8 cellular contexts compared by ENCODE assay signal in the genomic region with DNA sequence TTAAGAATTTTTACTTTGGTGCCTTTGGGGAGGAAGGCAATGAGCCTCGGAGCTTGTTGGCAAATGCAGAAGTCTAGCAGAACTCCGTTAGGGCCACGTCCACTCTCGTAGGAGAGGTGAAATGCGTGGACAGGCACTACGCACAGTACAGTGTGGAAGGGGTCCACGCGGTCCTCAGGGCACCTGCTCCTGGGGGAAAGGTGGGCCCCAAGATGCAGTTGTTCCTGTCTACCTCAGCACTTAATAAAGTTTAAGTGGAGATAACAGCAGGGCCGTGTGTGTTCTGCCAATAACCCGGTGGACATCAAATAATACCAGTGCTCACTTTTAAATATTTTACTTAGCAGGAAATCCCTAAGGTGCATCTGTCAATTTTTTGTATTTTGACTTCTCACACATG. TPM values are rescaled to one million over a fixed set of nuclear protein-coding genes. Genes with fewer than 3 reads are reported as not detected.
DNase-seq lines count a peak whose midpoint lies in the region; ATAC-seq lines count a peak whose summit lies in the region.

No MANE protein-coding gene starts in this region.

- H3K9me3 ChIP-seq in iPS-18c (ENCODE audit: control insufficient read depth, insufficient read depth, low read length), result no peaks in the 10 kb centered on the region
- H3K9me3 ChIP-seq in stomach smooth muscle (ENCODE audit: control insufficient read depth in 2 of 2, low read length in 2 of 2), result no peaks in the 10 kb centered on the region

- peaks cover 8% of the 10 kb centered on the region for H3K36me3 Mint-ChIP-seq in activated CD4-positive, alpha-beta T cell treated with anti-CD3 and anti-CD28 coated beads, Interleukin-2, amount 10 ng/mL, durations not matched to agents 24 days and 14 days (ENCODE audit: low read depth)
- peaks cover 14% of the 10 kb centered on the region for H3K36me3 Mint-ChIP-seq in activated T-helper 17 cell treated with anti-CD3 and anti-CD28 coated beads, Interleukin-2, amount 50 U/mL, for 72 hours (ENCODE audit: low read depth)

- H3K4me1 Mint-ChIP-seq in activated CD4-positive, alpha-beta T cell treated with anti-CD3 and anti-CD28 coated beads, Interleukin-2, amount 10 ng/mL, durations not matched to agents 24 days and 14 days, result peaks cover 27% of the 10 kb centered on the region
- peaks cover 22% of the 10 kb centered on the region for H3K4me1 Mint-ChIP-seq in activated T-helper 17 cell treated with anti-CD3 and anti-CD28 coated beads, Interleukin-2, amount 50 U/mL, for 72 hours

- peak overlapping the region; percentile 60 to 64 for H3K9ac ChIP-seq in stomach smooth muscle (ENCODE audit: low read length in 2 of 2)

- peaks cover 28% of the 10 kb centered on the region for H3K4me1 ChIP-seq in stomach smooth muscle (ENCODE audit: control insufficient read depth, insufficient read depth, low read length)

- H3K9me3 Mint-ChIP-seq in activated CD4-positive, alpha-beta T cell treated with anti-CD3 and anti-CD28 coated beads, Interleukin-2, amount 10 ng/mL, durations not matched to agents 24 days and 14 days, result no peaks in the 10 kb centered on the region
- no peaks in the 10 kb centered on the region for H3K9me3 Mint-ChIP-seq in activated T-helper 17 cell treated with anti-CD3 and anti-CD28 coated beads, Interleukin-2, amount 50 U/mL, for 72 hours

- H3K4me3 Mint-ChIP-seq in activated CD4-positive, alpha-beta T cell treated with anti-CD3 and anti-CD28 coated beads, Interleukin-2, amount 10 ng/mL, durations not matched to agents 24 days and 14 days, result peak overlapping the region; percentile 84
- peak overlapping the region; percentile 78 for H3K4me3 Mint-ChIP-seq in activated T-helper 17 cell treated with anti-CD3 and anti-CD28 coated beads, Interleukin-2, amount 50 U/mL, for 72 hours

- no peak overlapping the region for H3K27ac ChIP-seq in stomach smooth muscle (ENCODE audit: low read length)

- H3K27ac Mint-ChIP-seq in activated CD4-positive, alpha-beta T cell treated with anti-CD3 and anti-CD28 coated beads, Interleukin-2, amount 10 ng/mL, durations not matched to agents 24 days and 14 days, result peak overlapping the region; percentile 34
- H3K27ac Mint-ChIP-seq in activated T-helper 17 cell treated with anti-CD3 and anti-CD28 coated beads, Interleukin-2, amount 50 U/mL, for 72 hours, result peak overlapping the region; percentile 67

- DNase-seq in activated CD4-positive, alpha-beta T cell treated with anti-CD3 and anti-CD28 coated beads, Interleukin-2, amount 10 ng/mL, durations not matched to agents 24 days and 14 days, result no peak
- DNase-seq in activated CD4-positive, alpha-beta T cell treated with anti-CD3 and anti-CD28 coated beads for 48 hours, result no peak
- no peak for DNase-seq in ecto neural progenitor cell (ENCODE audit: low spot score)
- no peak for DNase-seq in NCI-H446 (lab: John Stamatoyannopoulos, UW)

- no peak for ATAC-seq in activated T-helper 17 cell treated with anti-CD3 and anti-CD28 coated beads, Interleukin-2, amount 50 U/mL, for 72 hours (replicated peaks)
- ATAC-seq in HG03442 (IDR thresholded peaks at IDR 0.05; ENCODE audit: unreplicated experiment), result no peak

- intact Hi-C loops in activated CD4-positive, alpha-beta T cell treated with anti-CD3 and anti-CD28 coated beads, Interleukin-2, amount 10 ng/mL, durations not matched to agents 24 days and 14 days (cut with micrococcal nuclease), result no loop called here

- H3K27me3 ChIP-seq in stomach smooth muscle (ENCODE audit: control insufficient read depth in 1 of 2, insufficient read depth in 2 of 2, low read length in 2 of 2), result no peaks in the 10 kb centered on the region

- peak overlapping the region; percentile 85 for H3K4me3 ChIP-seq in iPS-18c (ENCODE audit: insufficient read depth, low read depth, low read length)
- H3K4me3 ChIP-seq in stomach smooth muscle (ENCODE audit: low read length in 2 of 2), result peak overlapping the region; percentile 3 to 84

- peaks cover 13% of the 10 kb centered on the region for H3K27me3 Mint-ChIP-seq in activated CD4-positive, alpha-beta T cell treated with anti-CD3 and anti-CD28 coated beads, Interleukin-2, amount 10 ng/mL, durations not matched to agents 24 days and 14 days
- no peaks in the 10 kb centered on the region for H3K27me3 Mint-ChIP-seq in activated T-helper 17 cell treated with anti-CD3 and anti-CD28 coated beads, Interleukin-2, amount 50 U/mL, for 72 hours

- H3K36me3 ChIP-seq in stomach smooth muscle (ENCODE audit: control insufficient read depth in 2 of 2, insufficient read depth in 2 of 2, low read length in 2 of 2), result peaks cover 0 to 3% of the 10 kb centered on the region in 2 donors

RNA-seq across cellular contexts. Expression of a gene that starts 1.8 kb away (rescaled TPM):
- total RNA-seq in activated CD4-positive, alpha-beta T cell treated with anti-CD3 and anti-CD28 coated beads, Interleukin-2, amount 10 ng/mL, durations not matched to agents 24 days and 14 days, result 40.2 and 40.5 TPM in 2 replicates
- total RNA-seq in activated T-helper 17 cell treated with anti-CD3 and anti-CD28 coated beads, Interleukin-2, amount 50 U/mL, for 72 hours, result 10 to 100 TPM; 26.9 to 28.3 TPM

RNA-seq across cellular contexts. Expression of a gene that starts 25.6 kb away (rescaled TPM):
- total RNA-seq in activated CD4-positive, alpha-beta T cell treated with anti-CD3 and anti-CD28 coated beads, Interleukin-2, amount 10 ng/mL, durations not matched to agents 24 days and 14 days, result 17.6 and 18.5 TPM in 2 replicates
- 10 to 100 TPM; 12.0 to 12.7 TPM for total RNA-seq in activated T-helper 17 cell treated with anti-CD3 and anti-CD28 coated beads, Interleukin-2, amount 50 U/mL, for 72 hours

RNA-seq across cellular contexts. Expression of a gene that starts 30.3 kb away (rescaled TPM):
- 64.3 and 64.8 TPM in 2 replicates for total RNA-seq in activated CD4-positive, alpha-beta T cell treated with anti-CD3 and anti-CD28 coated beads, Interleukin-2, amount 10 ng/mL, durations not matched to agents 24 days and 14 days
- total RNA-seq in activated T-helper 17 cell treated with anti-CD3 and anti-CD28 coated beads, Interleukin-2, amount 50 U/mL, for 72 hours, result 10 to 100 TPM; 21.8 to 41.9 TPM

RNA-seq across cellular contexts. Expression of a gene that starts 45.5 kb away (rescaled TPM):
- 34.1 and 37.8 TPM in 2 replicates for total RNA-seq in activated CD4-positive, alpha-beta T cell treated with anti-CD3 and anti-CD28 coated beads, Interleukin-2, amount 10 ng/mL, durations not matched to agents 24 days and 14 days
- total RNA-seq in activated T-helper 17 cell treated with anti-CD3 and anti-CD28 coated beads, Interleukin-2, amount 50 U/mL, for 72 hours, result 10 to 100 TPM; 25.6 to 26.1 TPM

RNA-seq across cellular contexts. Expression of a gene that starts 57.0 kb away (rescaled TPM):
- total RNA-seq in activated CD4-positive, alpha-beta T cell treated with anti-CD3 and anti-CD28 coated beads, Interleukin-2, amount 10 ng/mL, durations not matched to agents 24 days and 14 days, result 106 and 109 TPM in 2 replicates
- total RNA-seq in activated T-helper 17 cell treated with anti-CD3 and anti-CD28 coated beads, Interleukin-2, amount 50 U/mL, for 72 hours, result 10 to 100 TPM; 63.4 to 86.2 TPM
